Comparison of ENCODE assay signal across 1 cellular context in genomic region chr3:36871379-36872126, GRCh38.
TF ChIP-seq lines count a peak whose summit lies in the region.

No MANE protein-coding gene starts in this region.

TF ChIP-seq in H1, 55 proteins besides CTCF, POLR2A, EP300 and RAD21:
- TF ChIP-seq TEAD4 (IDR thresholded peaks at IDR 0.05; ENCODE audit: low read depth, low read length): no peak
- TF ChIP-seq TCF12 (IDR thresholded peaks at IDR 0.05; ENCODE audit: low read depth, low read length): no peak
- TF ChIP-seq CHD2 (IDR thresholded peaks at IDR 0.05; ENCODE audit: low read length): no peak
- TF ChIP-seq POLR2AphosphoS5 (IDR thresholded peaks at IDR 0.05; ENCODE audit: low read depth, low read length): no peak
- TF ChIP-seq CREB1 (IDR thresholded peaks at IDR 0.05): no peak
- TF ChIP-seq GABPA (IDR thresholded peaks at IDR 0.05; ENCODE audit: borderline replicate concordance, insufficient read depth, low read length): no peak
- TF ChIP-seq CEBPB (IDR thresholded peaks at IDR 0.05; ENCODE audit: low read depth, low read length): no peak
- TF ChIP-seq RNF2 (IDR thresholded peaks at IDR 0.05; ENCODE audit: borderline replicate concordance, low read depth, low read length, missing control alignments, poor library complexity, severe bottlenecking): no peak
- TF ChIP-seq CBX5 (IDR thresholded peaks at IDR 0.05; ENCODE audit: low read depth, low read length): no peak
- no peak for TF ChIP-seq TBP (IDR thresholded peaks at IDR 0.05; ENCODE audit: low read depth, low read length)
- TF ChIP-seq TAF1 (IDR thresholded peaks at IDR 0.05; ENCODE audit: low read depth, low read length): no peak
- TF ChIP-seq CHD1 (IDR thresholded peaks at IDR 0.05; ENCODE audit: low read depth, low read length): no peak
- TF ChIP-seq BACH1 (IDR thresholded peaks at IDR 0.05; ENCODE audit: low read length): no peak
- TF ChIP-seq PHF8 (conservative IDR thresholded peaks at IDR 0.05; ENCODE audit: low read depth, low read length): no peak
- TF ChIP-seq SUZ12 (IDR thresholded peaks at IDR 0.05; ENCODE audit: low read length): no peak
- TF ChIP-seq NRF1 (IDR thresholded peaks at IDR 0.05; ENCODE audit: low read depth, low read length): no peak
- no peak for TF ChIP-seq JUND (IDR thresholded peaks at IDR 0.05; ENCODE audit: low read length)
- TF ChIP-seq TAF7 (optimal IDR thresholded peaks at IDR 0.05; ENCODE audit: borderline replicate concordance, low read depth, low read length): no peak
